In the genomic region with DNA sequence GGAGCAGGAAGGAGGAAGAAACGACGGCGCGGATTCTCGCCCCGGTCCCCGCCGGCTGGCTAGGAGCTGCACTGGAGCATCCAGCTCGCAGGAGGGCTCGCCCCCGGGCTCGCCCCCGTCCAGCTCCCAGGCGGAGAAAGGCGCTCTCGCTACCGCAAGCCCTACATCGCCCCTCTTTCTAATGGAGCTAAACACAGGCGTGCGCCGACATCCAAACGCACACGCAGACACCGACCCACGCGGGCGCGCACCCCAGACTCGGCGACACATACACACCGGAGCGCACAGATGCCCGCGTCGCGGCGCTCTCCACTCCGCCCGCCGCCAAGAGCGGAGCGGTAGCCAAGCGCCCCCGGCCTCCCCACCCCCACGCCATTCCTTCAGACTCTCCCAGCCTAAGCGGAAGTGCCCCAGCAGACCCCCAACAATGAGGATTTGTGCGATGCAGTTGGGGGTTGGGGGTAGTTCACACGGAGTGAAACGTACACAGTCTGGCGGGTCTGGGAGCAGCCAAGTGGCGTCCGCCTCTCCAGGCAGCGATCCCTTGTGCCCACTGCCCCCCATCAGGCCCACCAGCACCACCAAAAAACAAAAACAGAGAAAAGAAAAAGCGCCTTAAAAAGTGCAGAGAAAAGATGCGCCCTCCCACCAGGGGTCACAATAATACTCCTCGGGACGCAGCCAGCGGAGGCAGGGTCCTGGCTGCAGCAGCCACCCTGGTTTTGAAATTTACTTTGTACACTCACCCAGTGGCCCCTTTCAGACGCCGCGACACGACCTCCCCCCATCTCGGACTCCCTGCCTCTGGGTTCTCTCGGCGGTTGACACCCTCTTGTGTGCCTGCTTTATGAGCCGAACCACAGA, we compare ENCODE assay signal across 1 cellular context.
TF ChIP-seq lines count a peak whose summit lies in the region.

No MANE protein-coding gene starts in this region.

TF ChIP-seq in H1, 55 proteins besides CTCF, POLR2A, EP300 and RAD21 (continued from another document):
- no peak for TF ChIP-seq SUZ12 (IDR thresholded peaks at IDR 0.05; ENCODE audit: low read length)
TF ChIP-seq in H1: peak in this region for 5.
